Comparison of ENCODE assay signal across 1 cellular context in genomic region chr7:36232555-36232954, GRCh38.
TF ChIP-seq lines count a peak whose summit lies in the region.

No MANE protein-coding gene starts in this region.

TF ChIP-seq in GM23338, 12 proteins besides CTCF, POLR2A, EP300 and RAD21 (continued from another document):
- no peak for TF ChIP-seq ZNF114 (CRISPR knock-in tag; IDR thresholded peaks at IDR 0.05)
- TF ChIP-seq CREB1 (CRISPR knock-in tag; IDR thresholded peaks at IDR 0.05; ENCODE audit: low read depth), result no peak
- no peak for TF ChIP-seq NANOG (IDR thresholded peaks at IDR 0.05; ENCODE audit: borderline replicate concordance)
- TF ChIP-seq ZNF331 (CRISPR knock-in tag; IDR thresholded peaks at IDR 0.05; ENCODE audit: low read depth), result no peak
- TF ChIP-seq, protein P1, sequence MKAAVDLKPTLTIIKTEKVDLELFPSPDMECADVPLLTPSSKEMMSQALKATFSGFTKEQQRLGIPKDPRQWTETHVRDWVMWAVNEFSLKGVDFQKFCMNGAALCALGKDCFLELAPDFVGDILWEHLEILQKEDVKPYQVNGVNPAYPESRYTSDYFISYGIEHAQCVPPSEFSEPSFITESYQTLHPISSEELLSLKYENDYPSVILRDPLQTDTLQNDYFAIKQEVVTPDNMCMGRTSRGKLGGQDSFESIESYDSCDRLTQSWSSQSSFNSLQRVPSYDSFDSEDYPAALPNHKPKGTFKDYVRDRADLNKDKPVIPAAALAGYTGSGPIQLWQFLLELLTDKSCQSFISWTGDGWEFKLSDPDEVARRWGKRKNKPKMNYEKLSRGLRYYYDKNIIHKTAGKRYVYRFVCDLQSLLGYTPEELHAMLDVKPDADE (IDR thresholded peaks at IDR 0.05), result no peak
- TF ChIP-seq STAT1 (IDR thresholded peaks at IDR 0.05; ENCODE audit: unreplicated experiment), result no peak
- TF ChIP-seq, protein P2, sequence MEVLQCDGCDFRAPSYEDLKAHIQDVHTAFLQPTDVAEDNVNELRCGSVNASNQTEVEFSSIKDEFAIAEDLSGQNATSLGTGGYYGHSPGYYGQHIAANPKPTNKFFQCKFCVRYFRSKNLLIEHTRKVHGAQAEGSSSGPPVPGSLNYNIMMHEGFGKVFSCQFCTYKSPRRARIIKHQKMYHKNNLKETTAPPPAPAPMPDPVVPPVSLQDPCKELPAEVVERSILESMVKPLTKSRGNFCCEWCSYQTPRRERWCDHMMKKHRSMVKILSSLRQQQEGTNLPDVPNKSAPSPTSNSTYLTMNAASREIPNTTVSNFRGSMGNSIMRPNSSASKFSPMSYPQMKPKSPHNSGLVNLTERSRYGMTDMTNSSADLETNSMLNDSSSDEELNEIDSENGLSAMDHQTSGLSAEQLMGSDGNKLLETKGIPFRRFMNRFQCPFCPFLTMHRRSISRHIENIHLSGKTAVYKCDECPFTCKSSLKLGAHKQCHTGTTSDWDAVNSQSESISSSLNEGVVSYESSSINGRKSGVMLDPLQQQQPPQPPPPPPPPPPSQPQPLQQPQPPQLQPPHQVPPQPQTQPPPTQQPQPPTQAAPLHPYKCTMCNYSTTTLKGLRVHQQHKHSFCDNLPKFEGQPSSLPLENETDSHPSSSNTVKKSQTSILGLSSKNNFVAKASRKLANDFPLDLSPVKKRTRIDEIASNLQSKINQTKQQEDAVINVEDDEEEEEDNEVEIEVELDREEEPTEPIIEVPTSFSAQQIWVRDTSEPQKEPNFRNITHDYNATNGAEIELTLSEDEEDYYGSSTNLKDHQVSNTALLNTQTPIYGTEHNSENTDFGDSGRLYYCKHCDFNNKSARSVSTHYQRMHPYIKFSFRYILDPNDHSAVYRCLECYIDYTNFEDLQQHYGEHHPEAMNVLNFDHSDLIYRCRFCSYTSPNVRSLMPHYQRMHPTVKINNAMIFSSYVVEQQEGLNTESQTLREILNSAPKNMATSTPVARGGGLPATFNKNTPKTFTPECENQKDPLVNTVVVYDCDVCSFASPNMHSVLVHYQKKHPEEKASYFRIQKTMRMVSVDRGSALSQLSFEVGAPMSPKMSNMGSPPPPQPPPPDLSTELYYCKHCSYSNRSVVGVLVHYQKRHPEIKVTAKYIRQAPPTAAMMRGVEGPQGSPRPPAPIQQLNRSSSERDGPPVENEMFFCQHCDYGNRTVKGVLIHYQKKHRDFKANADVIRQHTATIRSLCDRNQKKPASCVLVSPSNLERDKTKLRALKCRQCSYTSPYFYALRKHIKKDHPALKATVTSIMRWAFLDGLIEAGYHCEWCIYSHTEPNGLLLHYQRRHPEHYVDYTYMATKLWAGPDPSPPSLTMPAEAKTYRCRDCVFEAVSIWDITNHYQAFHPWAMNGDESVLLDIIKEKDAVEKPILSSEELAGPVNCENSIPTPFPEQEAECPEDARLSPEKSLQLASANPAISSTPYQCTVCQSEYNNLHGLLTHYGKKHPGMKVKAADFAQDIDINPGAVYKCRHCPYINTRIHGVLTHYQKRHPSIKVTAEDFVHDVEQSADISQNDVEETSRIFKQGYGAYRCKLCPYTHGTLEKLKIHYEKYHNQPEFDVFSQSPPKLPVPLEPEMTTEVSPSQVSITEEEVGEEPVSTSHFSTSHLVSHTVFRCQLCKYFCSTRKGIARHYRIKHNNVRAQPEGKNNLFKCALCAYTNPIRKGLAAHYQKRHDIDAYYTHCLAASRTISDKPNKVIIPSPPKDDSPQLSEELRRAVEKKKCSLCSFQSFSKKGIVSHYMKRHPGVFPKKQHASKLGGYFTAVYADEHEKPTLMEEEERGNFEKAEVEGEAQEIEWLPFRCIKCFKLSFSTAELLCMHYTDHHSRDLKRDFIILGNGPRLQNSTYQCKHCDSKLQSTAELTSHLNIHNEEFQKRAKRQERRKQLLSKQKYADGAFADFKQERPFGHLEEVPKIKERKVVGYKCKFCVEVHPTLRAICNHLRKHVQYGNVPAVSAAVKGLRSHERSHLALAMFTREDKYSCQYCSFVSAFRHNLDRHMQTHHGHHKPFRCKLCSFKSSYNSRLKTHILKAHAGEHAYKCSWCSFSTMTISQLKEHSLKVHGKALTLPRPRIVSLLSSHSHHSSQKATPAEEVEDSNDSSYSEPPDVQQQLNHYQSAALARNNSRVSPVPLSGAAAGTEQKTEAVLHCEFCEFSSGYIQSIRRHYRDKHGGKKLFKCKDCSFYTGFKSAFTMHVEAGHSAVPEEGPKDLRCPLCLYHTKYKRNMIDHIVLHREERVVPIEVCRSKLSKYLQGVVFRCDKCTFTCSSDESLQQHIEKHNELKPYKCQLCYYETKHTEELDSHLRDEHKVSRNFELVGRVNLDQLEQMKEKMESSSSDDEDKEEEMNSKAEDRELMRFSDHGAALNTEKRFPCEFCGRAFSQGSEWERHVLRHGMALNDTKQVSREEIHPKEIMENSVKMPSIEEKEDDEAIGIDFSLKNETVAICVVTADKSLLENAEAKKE (CRISPR knock-in tag; IDR thresholded peaks at IDR 0.05), result no peak
